1 cellular context compared by ENCODE assay signal in genomic region chr2:134564549-134564948, GRCh38.
TF ChIP-seq lines count a peak whose summit lies in the region.

No MANE protein-coding gene starts in this region.

TF ChIP-seq in HEK293, 187 proteins besides CTCF, POLR2A, EP300 and RAD21 (continued from another document):
- TF ChIP-seq ZNF404 (tag by site-specific recombination; IDR thresholded peaks at IDR 0.05) (no peak), ZNF266 (tag by site-specific recombination; IDR thresholded peaks at IDR 0.05; ENCODE audit: low read depth) (no peak)
TF ChIP-seq in HEK293: peak in this region for 5.
